Comparison of ENCODE assay signal across 18 cellular contexts in the genomic region with DNA sequence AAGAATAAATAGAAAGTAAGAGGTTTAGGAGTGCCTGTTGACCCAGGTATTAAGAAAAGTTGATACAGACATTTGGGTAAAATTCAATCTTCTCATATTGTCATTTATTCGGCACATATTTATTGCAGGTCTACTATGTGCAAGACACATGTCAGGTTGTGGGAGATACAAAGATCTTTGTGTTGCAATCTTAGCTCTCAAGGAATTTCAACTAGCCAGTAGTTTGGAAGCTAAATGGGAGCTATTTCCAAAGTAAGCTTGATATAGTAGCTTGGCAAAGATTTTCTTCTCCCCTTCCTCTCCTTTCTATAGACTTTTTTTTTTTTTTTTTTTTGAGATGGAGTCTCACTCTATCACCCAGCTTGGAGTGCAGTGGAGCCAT.
"Had no signal": no experiment of that assay in that cellular context is flagged by ENCODE, and none has a peak within 500 bp of the region (broad histone marks: within the 10 kb centered on the region; RNA-seq: fewer than 3 reads in every experiment).

No MANE protein-coding gene starts in this region.

- H3K4me3 ChIP-seq: prostate gland had no signal

- H3K4me1 ChIP-seq: prostate gland had no signal

- DNase-seq: activated CD4-positive, CD25-positive, alpha-beta regulatory T cell treated with anti-CD3 and anti-CD28 coated beads, Interleukin-2, amount 50 U/mL, for 72 hours; activated CD8-positive, alpha-beta memory T cell treated with anti-CD3 and anti-CD28 coated beads for 24 hours; activated CD8-positive, alpha-beta memory T cell treated with anti-CD3 and anti-CD28 coated beads, Interleukin-2, amount 50 U/mL, for 48 hours; activated effector memory CD4-positive, alpha-beta T cell treated with anti-CD3 and anti-CD28 coated beads, Interleukin-2, amount 50 U/mL, for 16 hours; activated naive CD4-positive, alpha-beta T cell treated with anti-CD3 and anti-CD28 coated beads, Interleukin-2, amount 50 U/mL, for 16 hours; activated T-cell treated with anti-CD3 and anti-CD28 coated beads, Interleukin-2, amount 50 U/mL, for 48 hours; effector CD8-positive, alpha-beta T cell; hippocampal formation; islet precursor cell; left colon; stimulated activated CD4-positive, alpha-beta T cell treated with anti-CD3 and anti-CD28 coated beads, Interleukin-12 subunit alpha, Interleukin-12 subunit beta, amount 100 ng/mL, for 4 hours; stimulated activated CD4-positive, alpha-beta T cell treated with anti-CD3 and anti-CD28 coated beads, Interleukin-1b, Interleukin-23, amount 100 ng/mL, for 48 hours; stimulated activated CD8-positive, alpha-beta memory T cell treated with anti-CD3 and anti-CD28 coated beads, Interleukin-4, amount 100 ng/mL, for 48 hours; stimulated activated naive CD4-positive, alpha-beta T cell; T-helper 2 cell had no signal

- H3K27ac ChIP-seq: VCaP had no signal

- ATAC-seq: esophagus mucosa, left colon had no signal

- H3K36me3 ChIP-seq: prostate gland had no signal

- H3K9me3 ChIP-seq: prostate gland had no signal
